ENCODE assay signal across 8 cellular contexts in genomic region chr2:32011566-32011960, GRCh38. TPM values are rescaled to one million over a fixed set of nuclear protein-coding genes. Genes with fewer than 3 reads are reported as not detected.
DNase-seq lines count a peak whose midpoint lies in the region; ATAC-seq, FAIRE-seq and TF ChIP-seq lines count a peak whose summit lies in the region.

No MANE protein-coding gene starts in this region.

- H3K36me3 ChIP-seq in mesendoderm (ENCODE audit: control insufficient read depth, insufficient read depth, low read length) = no peaks in the 10 kb centered on the region

- H3K27ac ChIP-seq in A549 = peak overlapping the region; percentile 97 to 99
- H3K27ac ChIP-seq in angular gyrus (ENCODE audit: low read depth, low read length) = peak overlapping the region; percentile 79
- H3K27ac ChIP-seq in mesendoderm (ENCODE audit: low read depth, low read length) = peak overlapping the region; percentile 23

- no peak overlapping the region for H3K23ac ChIP-seq in mesendoderm (ENCODE audit: low read length)

- no peaks in the 10 kb centered on the region for H3K27me3 Mint-ChIP-seq in HFFc6 (ENCODE audit: insufficient read depth)

- TF ChIP-seq POLR2A in A549 (IDR thresholded peaks at IDR 0.05; ENCODE audit: low read length) = no peak

- H3K4me1 ChIP-seq in A549 = peaks cover 30% of the 10 kb centered on the region
- H3K4me1 ChIP-seq in mesendoderm (ENCODE audit: control insufficient read depth, low read depth, low read length) = peaks cover 3% of the 10 kb centered on the region

- peak overlapping the region; percentile 73 for H3K9ac ChIP-seq in mesendoderm (ENCODE audit: low read length)

- no peak for FAIRE-seq in A549 (lab: Jason Lieb, UNC)

- peak overlapping the region; percentile 54 for H2BK120ac ChIP-seq in mesendoderm (ENCODE audit: low read depth, low read length)

- H2BK5ac ChIP-seq in mesendoderm (ENCODE audit: low read length) = no peak overlapping the region

- no peak overlapping the region for H2BK15ac ChIP-seq in mesendoderm (replicated peaks; ENCODE audit: low read depth)

- H4K8ac ChIP-seq in mesendoderm (ENCODE audit: low read depth, low read length) = no peak overlapping the region

- DNase-seq in A549 (ENCODE audit: low read depth in 1 of 2, low spot score in 1 of 2) = no peak
- DNase-seq in HFFc6 = no peak
- no peak for DNase-seq in mesendoderm
- DNase-seq in NCI-H2107 (lab: John Stamatoyannopoulos, UW) = no peak
- DNase-seq in GM03348 (ENCODE audit: low spot score) = no peak
- DNase-seq in central memory CD4-positive, alpha-beta T cell = no peak

- H3K36me3 Mint-ChIP-seq in HFFc6 (ENCODE audit: low read depth) = no peaks in the 10 kb centered on the region

- CTCF ChIA-PET in A549 (lab: Yijun Ruan, JAX) = interaction anchor here (1.0 kb wide), 1 partner anchor 11 kb away, joined by 3 read pairs; no protein-coding TSS in a partner anchor

- H2AK5ac ChIP-seq in mesendoderm (ENCODE audit: low read length) = no peak overlapping the region

- no peak for TF ChIP-seq RAD21 in A549 (conservative IDR thresholded peaks at IDR 0.05 in 1 of 2, IDR thresholded peaks at IDR 0.05 in 1 of 2)

- POLR2A ChIA-PET in A549 (lab: Yijun Ruan, JAX) = interaction anchor here (0.6 to 1.9 kb wide), 6 partner anchors 28 to 611 kb away, joined by 3 to 11 read pairs (median 4); partner anchors contain the start of genes DPY30, SLC30A6 and SPAST

- ATAC-seq in A549 (no peak), HG02759 (IDR thresholded peaks at IDR 0.05; ENCODE audit: unreplicated experiment) (no peak)

- H3K4me3 Mint-ChIP-seq in HFFc6 = peak overlapping the region; percentile 87

- peak overlapping the region; percentile 96 for H3K4me3 ChIP-seq in A549
- no peak overlapping the region for H3K4me3 ChIP-seq in mesendoderm (ENCODE audit: low read length)

- TF ChIP-seq CTCF in A549 (IDR thresholded peaks at IDR 0.05) (no peak), HFFc6 (IDR thresholded peaks at IDR 0.05) (no peak)

- peak overlapping the region; percentile 64 for H3K18ac ChIP-seq in mesendoderm (ENCODE audit: low read length)

- TF ChIP-seq EP300 in A549 (IDR thresholded peaks at IDR 0.05) = no peak

- H3K4me1 Mint-ChIP-seq in HFFc6 (ENCODE audit: low read depth) = peaks cover 37% of the 10 kb centered on the region

- no peak overlapping the region for H3K4ac ChIP-seq in mesendoderm (ENCODE audit: low read depth, low read length)

- peaks cover 4% of the 10 kb centered on the region for H3K79me1 ChIP-seq in mesendoderm (ENCODE audit: low read length)

- H3K9me3 Mint-ChIP-seq in HFFc6 = no peaks in the 10 kb centered on the region

- H3K4me2 ChIP-seq in A549 (peak overlapping the region; percentile 70), mesendoderm (ENCODE audit: low read length) (no peak overlapping the region)

- H3K9me3 ChIP-seq in A549 = no peaks in the 10 kb centered on the region

- H3K79me2 ChIP-seq in mesendoderm (ENCODE audit: control insufficient read depth, insufficient read depth, low read length) = peaks cover 25% of the 10 kb centered on the region

- H4K5ac ChIP-seq in mesendoderm (ENCODE audit: low read length) = no peak overlapping the region

- H3K27me3 ChIP-seq in mesendoderm (ENCODE audit: insufficient read depth, low read length, poor library complexity) = no peaks in the 10 kb centered on the region

- 91% methylated on average over 4 of the region's 4 CpGs for WGBS in A549 (ENCODE audit: missing lambda C conversion rate)
- no CpG with 5 or more reads among the region's 4 CpGs for WGBS in mesendoderm (ENCODE audit: extremely low coverage, insufficient coverage, low lambda C conversion rate)

- H3K27ac Mint-ChIP-seq in HFFc6 = peak overlapping the region; percentile 85

- H3K56ac ChIP-seq in mesendoderm (ENCODE audit: low read length) = peak overlapping the region; percentile 37

TF ChIP-seq in A549, 52 proteins besides CTCF, POLR2A, EP300 and RAD21:
- TF ChIP-seq CHD4 (IDR thresholded peaks at IDR 0.05; ENCODE audit: borderline replicate concordance) (peak; percentile 10; the same call in 1 of the 2 replicates), BHLHE40 (IDR thresholded peaks at IDR 0.05; ENCODE audit: low read depth, low read length) (no peak), ZSCAN20 (CRISPR knock-in tag; IDR thresholded peaks at IDR 0.05) (no peak)
- TF ChIP-seq, protein P1, sequence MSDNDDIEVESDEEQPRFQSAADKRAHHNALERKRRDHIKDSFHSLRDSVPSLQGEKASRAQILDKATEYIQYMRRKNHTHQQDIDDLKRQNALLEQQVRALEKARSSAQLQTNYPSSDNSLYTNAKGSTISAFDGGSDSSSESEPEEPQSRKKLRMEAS (IDR thresholded peaks at IDR 0.05) = no peak
TF ChIP-seq in A549: peak in this region for 1.

RNA-seq across cellular contexts. Expression of gene MEMO1, which starts 0.8 kb away (rescaled TPM):
- 72.9 and 87.0 TPM in 2 replicates for polyA plus RNA-seq in A549 (2011; rRNA removed)
- polyA plus RNA-seq in A549 (2012; cell fraction: cytosol; rRNA removed) = 67.5 and 84.5 TPM in 2 replicates
- 39.3 and 39.5 TPM in 2 replicates for polyA plus RNA-seq in A549 (2012; cell fraction: nucleus; rRNA removed)
- polyA plus RNA-seq in A549 (2017; fragmentation: RNase III; extraction: RNeasy Plus Mini Kit Qiagen cat#74134 plus additional on column Dnase treatment) = 77.3 to 91.6 TPM (median 80.2 TPM) in 3 replicates
- polyA minus RNA-seq in A549 (2011; rRNA and poly(A)+ RNA removed) = 44.7 and 54.5 TPM in 2 replicates
- 10 to 100 TPM; 43.6 to 61.3 (median 55.1) TPM for total RNA-seq in HFFc6 (2021; fragmentation: NEBNext Ultra II Directional; extraction: Animal tissue kit (Norgen Biotek cat#: 25700))
- 22.7 TPM for polyA plus RNA-seq in mesendoderm (2013, experiment 1 of 2)
- polyA plus RNA-seq in mesendoderm (2013, experiment 2 of 2) = 24.4 TPM

RNA-seq across cellular contexts. Expression of gene DPY30, which starts 28.0 kb away (rescaled TPM):
- 176 and 239 TPM in 2 replicates for polyA plus RNA-seq in A549 (2011; rRNA removed)
- polyA plus RNA-seq in A549 (2012; cell fraction: cytosol; rRNA removed) = 108 and 161 TPM in 2 replicates
- 33.7 and 52.3 TPM in 2 replicates for polyA plus RNA-seq in A549 (2012; cell fraction: nucleus; rRNA removed)
- 142 to 155 TPM (median 153 TPM) in 3 replicates for polyA plus RNA-seq in A549 (2017; fragmentation: RNase III; extraction: RNeasy Plus Mini Kit Qiagen cat#74134 plus additional on column Dnase treatment)
- 17.8 and 23.9 TPM in 2 replicates for polyA minus RNA-seq in A549 (2011; rRNA and poly(A)+ RNA removed)
- 10 to 100 TPM; 65.0 to 77.0 (median 66.6) TPM for total RNA-seq in HFFc6 (2021; fragmentation: NEBNext Ultra II Directional; extraction: Animal tissue kit (Norgen Biotek cat#: 25700))
- 196 TPM for polyA plus RNA-seq in mesendoderm (2013, experiment 1 of 2)
- 197 TPM for polyA plus RNA-seq in mesendoderm (2013, experiment 2 of 2)

RNA-seq across cellular contexts. Expression of gene SPAST, which starts 51.8 kb away (rescaled TPM):
- 31.1 and 36.3 TPM in 2 replicates for polyA plus RNA-seq in A549 (2011; rRNA removed)
- polyA plus RNA-seq in A549 (2012; cell fraction: cytosol; rRNA removed) = 5.3 and 6.0 TPM in 2 replicates
- polyA plus RNA-seq in A549 (2012; cell fraction: nucleus; rRNA removed) = 2.6 and 3.6 TPM in 2 replicates
- 18.3 to 19.1 TPM (median 18.7 TPM) in 3 replicates for polyA plus RNA-seq in A549 (2017; fragmentation: RNase III; extraction: RNeasy Plus Mini Kit Qiagen cat#74134 plus additional on column Dnase treatment)
- 14.4 and 15.4 TPM in 2 replicates for polyA minus RNA-seq in A549 (2011; rRNA and poly(A)+ RNA removed)
- total RNA-seq in HFFc6 (2021; fragmentation: NEBNext Ultra II Directional; extraction: Animal tissue kit (Norgen Biotek cat#: 25700)) = 10 to 100 TPM; 11.6 to 13.6 (median 13.3) TPM
- 23.4 TPM for polyA plus RNA-seq in mesendoderm (2013, experiment 1 of 2)
- polyA plus RNA-seq in mesendoderm (2013, experiment 2 of 2) = 23.3 TPM

Comparison
In these comparisons a context has a peak if more than half of its experiments do, and no peak if none do; other contexts are left out.
1. H3K27ac ChIP-seq: peak in every context shown above with its lines; median percentile 98 in A549; 79 in angular gyrus; 23 in mesendoderm.